Comparison of ENCODE assay signal across 2 cellular contexts in genomic region chr11:65803797-65804492, GRCh38.
TF ChIP-seq lines count a peak whose summit lies in the region.

No MANE protein-coding gene starts in this region.

TF ChIP-seq in GM23338, 12 proteins besides CTCF, POLR2A, EP300 and RAD21:
- TF ChIP-seq ETS1 (IDR thresholded peaks at IDR 0.05) (no peak), STAT1 (IDR thresholded peaks at IDR 0.05; ENCODE audit: unreplicated experiment) (no peak), JUNB (IDR thresholded peaks at IDR 0.05; ENCODE audit: unreplicated experiment) (no peak), ZNF331 (CRISPR knock-in tag; IDR thresholded peaks at IDR 0.05; ENCODE audit: low read depth) (no peak), ZNF114 (CRISPR knock-in tag; IDR thresholded peaks at IDR 0.05) (no peak), EZH2 (IDR thresholded peaks at IDR 0.05; ENCODE audit: low read depth, unreplicated experiment) (no peak), EZH2phosphoT487 (IDR thresholded peaks at IDR 0.05; ENCODE audit: unreplicated experiment) (no peak), POLR2AphosphoS5 (IDR thresholded peaks at IDR 0.05; ENCODE audit: low read depth) (no peak), REST (IDR thresholded peaks at IDR 0.05; ENCODE audit: unreplicated experiment) (no peak), CREB1 (CRISPR knock-in tag; IDR thresholded peaks at IDR 0.05; ENCODE audit: low read depth) (no peak), ZNF462 (CRISPR knock-in tag; IDR thresholded peaks at IDR 0.05) (no peak), NANOG (IDR thresholded peaks at IDR 0.05; ENCODE audit: borderline replicate concordance) (no peak)

TF ChIP-seq in K562, 482 proteins besides CTCF, POLR2A, EP300 and RAD21:
- no peak for TF ChIP-seq SRSF7 (optimal IDR thresholded peaks at IDR 0.05; ENCODE audit: low read depth, low read length)
